In genomic region chr9:70673844-70674243, GRCh38 we compare ENCODE assay signal across 27 cellular contexts.
"Had no signal": no experiment of that assay in that cellular context is flagged by ENCODE, and none has a peak within 500 bp of the region (broad histone marks: within the 10 kb centered on the region; RNA-seq: fewer than 3 reads in every experiment).

No MANE protein-coding gene starts in this region.

- FAIRE-seq: colon, endothelial cell of umbilical vein, frontal cortex had no signal

- H3K9me3 ChIP-seq: colonic mucosa, esophagus muscularis mucosa, esophagus squamous epithelium, gastrocnemius medialis, gastroesophageal sphincter, heart left ventricle, heart right ventricle had no signal

- DNase-seq: colonic mucosa; cortex of kidney; dermis blood vessel endothelial cell; dorsolateral prefrontal cortex; effector CD4-positive, alpha-beta T cell; effector CD8-positive, alpha-beta T cell; effector memory CD4-positive, alpha-beta T cell; effector memory CD8-positive, alpha-beta T cell; endodermal cell; erythroblast; esophagus squamous epithelium; foreskin fibroblast; foreskin keratinocyte; foreskin melanocyte; gastrocnemius medialis; glutamatergic neuron; head of caudate nucleus; heart left ventricle; heart right ventricle had no signal

- H3K27ac ChIP-seq: colonic mucosa, coronary artery, dorsolateral prefrontal cortex, epithelial cell of prostate, esophagus muscularis mucosa, esophagus squamous epithelium, foreskin keratinocyte, gastrocnemius medialis, gastroesophageal sphincter, heart left ventricle, heart right ventricle had no signal

- H3K27me3 ChIP-seq: colonic mucosa, dorsolateral prefrontal cortex, esophagus muscularis mucosa, esophagus squamous epithelium, gastrocnemius medialis, gastroesophageal sphincter, heart left ventricle, heart right ventricle had no signal

- H3K4me3 ChIP-seq: colonic mucosa, coronary artery, dorsolateral prefrontal cortex, esophagus muscularis mucosa, esophagus squamous epithelium, gastrocnemius medialis, gastroesophageal sphincter, heart left ventricle, heart right ventricle had no signal

- ATAC-seq: effector memory CD8-positive, alpha-beta T cell; esophagus mucosa; foreskin keratinocyte; gastrocnemius medialis; gastroesophageal sphincter; heart left ventricle; heart right ventricle had no signal

- H3K4me1 ChIP-seq: colonic mucosa, esophagus muscularis mucosa, foreskin keratinocyte, gastrocnemius medialis, gastroesophageal sphincter, heart right ventricle had no signal

- H3K36me3 ChIP-seq: colonic mucosa, esophagus muscularis mucosa, esophagus squamous epithelium, gastrocnemius medialis, gastroesophageal sphincter, heart left ventricle, heart right ventricle had no signal
